8 cellular contexts compared by ENCODE assay signal in genomic region chr12:69534389-69534822, GRCh38. TPM values are rescaled to one million over a fixed set of nuclear protein-coding genes. Genes with fewer than 3 reads are reported as not detected.
A peak's percentile ranks its signal among the peaks of the same experiment; 100 is the strongest.
DNase-seq lines count a peak whose midpoint lies in the region; ATAC-seq, FAIRE-seq and TF ChIP-seq lines count a peak whose summit lies in the region.

No MANE protein-coding gene starts in this region.

- H3K4me1 Mint-ChIP-seq in activated CD4-positive, alpha-beta memory T cell treated with anti-CD3 and anti-CD28 coated beads, Interleukin-2, amount 10 ng/mL, durations not matched to agents 7 days and 5 days = peaks cover 15% of the 10 kb centered on the region

- no peak overlapping the region for H3K4me3 Mint-ChIP-seq in activated CD4-positive, alpha-beta memory T cell treated with anti-CD3 and anti-CD28 coated beads, Interleukin-2, amount 10 ng/mL, durations not matched to agents 7 days and 5 days

- POLR2A ChIA-PET in activated CD4-positive, alpha-beta memory T cell treated with anti-CD3 and anti-CD28 coated beads, Interleukin-2, amount 10 ng/mL, durations not matched to agents 7 days and 5 days (lab: Charles Lee) = interaction anchor here (1.0 to 1.1 kb wide), 2 partner anchors 19 to 28 kb away, joined by 3 to 4 read pairs; no protein-coding TSS in a partner anchor

- no peaks in the 10 kb centered on the region for H3K9me3 Mint-ChIP-seq in activated CD4-positive, alpha-beta memory T cell treated with anti-CD3 and anti-CD28 coated beads, Interleukin-2, amount 10 ng/mL, durations not matched to agents 7 days and 5 days

- peak overlapping the region; percentile 42 for H3K4me3 ChIP-seq in fibroblast of the aortic adventitia (ENCODE audit: low read depth, low read length)
- peak overlapping the region; percentile 43 for H3K4me3 ChIP-seq in neural cell (ENCODE audit: low read length)

- peak overlapping the region; percentile 7 for H3K27ac ChIP-seq in neural cell (ENCODE audit: low read length)

- TF ChIP-seq EP300 in neural cell (conservative IDR thresholded peaks at IDR 0.05; ENCODE audit: poor library complexity, severe bottlenecking) = no peak

- peak overlapping the region; percentile 37 for H3K4me2 ChIP-seq in neural cell (ENCODE audit: low read length)

- peaks cover 17% of the 10 kb centered on the region for H3K36me3 Mint-ChIP-seq in activated CD4-positive, alpha-beta memory T cell treated with anti-CD3 and anti-CD28 coated beads, Interleukin-2, amount 10 ng/mL, durations not matched to agents 7 days and 5 days (ENCODE audit: low read depth)

- H4K20me1 ChIP-seq in neural cell (ENCODE audit: insufficient read depth) = no peaks in the 10 kb centered on the region

- H3F3A ChIP-seq in neural cell (ENCODE audit: insufficient read depth, low read length, poor library complexity, severe bottlenecking) = peaks cover 4% of the 10 kb centered on the region

- no peaks in the 10 kb centered on the region for H3K9me2 ChIP-seq in neural cell (ENCODE audit: insufficient read depth, low read length)

- no peaks in the 10 kb centered on the region for H3K36me3 ChIP-seq in neural cell (ENCODE audit: insufficient read depth, low read length)

- FAIRE-seq in urothelium cell line (lab: Jason Lieb, UNC) = peak; percentile 56

- peak; percentile 48 for DNase-seq in DMS79 treated with DMSO at 0.1 percent for 48 hours (lab: John Stamatoyannopoulos, UW)
- DNase-seq in HS-5 (ENCODE audit: low read depth) = peak; percentile 93
- peak; percentile 41 for DNase-seq in activated CD4-positive, alpha-beta memory T cell treated with anti-CD3 and anti-CD28 coated beads, Interleukin-2, amount 10 ng/mL, durations not matched to agents 7 days and 5 days
- peak; percentile 99 for DNase-seq in fibroblast of the aortic adventitia (ENCODE audit: low read depth)
- DNase-seq in urothelium cell line (ENCODE audit: low spot score) = peak; percentile 68
- DNase-seq in 8988T = no peak

- no peaks in the 10 kb centered on the region for H3K27me3 Mint-ChIP-seq in activated CD4-positive, alpha-beta memory T cell treated with anti-CD3 and anti-CD28 coated beads, Interleukin-2, amount 10 ng/mL, durations not matched to agents 7 days and 5 days

- H3K27ac Mint-ChIP-seq in activated CD4-positive, alpha-beta memory T cell treated with anti-CD3 and anti-CD28 coated beads, Interleukin-2, amount 10 ng/mL, durations not matched to agents 7 days and 5 days = peak overlapping the region; percentile 18

- no peak for TF ChIP-seq CTCF in fibroblast of the aortic adventitia (IDR thresholded peaks at IDR 0.05; ENCODE audit: insufficient read depth, low read length)
- no peak for TF ChIP-seq CTCF in neural cell (IDR thresholded peaks at IDR 0.05; ENCODE audit: poor library complexity, severe bottlenecking)

- TF ChIP-seq RAD21 in neural cell (conservative IDR thresholded peaks at IDR 0.05) = no peak

- no peak overlapping the region for H2AFZ ChIP-seq in neural cell (ENCODE audit: low read depth, low read length)

- no peaks in the 10 kb centered on the region for H3K9me3 ChIP-seq in neural cell (ENCODE audit: low read length)

- CTCF ChIA-PET in activated CD4-positive, alpha-beta memory T cell treated with anti-CD3 and anti-CD28 coated beads, Interleukin-2, amount 10 ng/mL, durations not matched to agents 7 days and 5 days (lab: Charles Lee) = interaction anchor here (1.3 kb wide), 1 partner anchor 36 kb away, joined by 3 read pairs; no protein-coding TSS in a partner anchor

- H3K79me2 ChIP-seq in neural cell (replicated peaks; ENCODE audit: insufficient read depth, low read length) = peaks cover 17% of the 10 kb centered on the region

- H3K27me3 ChIP-seq in neural cell (ENCODE audit: insufficient read depth, low read depth, low read length) = no peaks in the 10 kb centered on the region

- H3K9ac ChIP-seq in neural cell (ENCODE audit: low read length) = no peak overlapping the region

- ATAC-seq in GM21423 (IDR thresholded peaks at IDR 0.05; ENCODE audit: unreplicated experiment) = peak; percentile 93

TF ChIP-seq in neural cell, 6 proteins besides CTCF, POLR2A, EP300 and RAD21:
- TF ChIP-seq REST (IDR thresholded peaks at IDR 0.05; ENCODE audit: borderline replicate concordance) (no peak), POLR2AphosphoS5 (IDR thresholded peaks at IDR 0.05) (no peak), EZH2 (IDR thresholded peaks at IDR 0.05; ENCODE audit: borderline replicate concordance, insufficient read depth, low read length, poor library complexity, severe bottlenecking) (no peak), MXI1 (conservative IDR thresholded peaks at IDR 0.05; ENCODE audit: poor library complexity, severe bottlenecking) (no peak), SMC3 (conservative IDR thresholded peaks at IDR 0.05; ENCODE audit: poor library complexity) (no peak), TAF1 (IDR thresholded peaks at IDR 0.05; ENCODE audit: low read depth) (no peak)
TF ChIP-seq in neural cell: peak in this region for 0.

RNA-seq across cellular contexts. Expression of gene CCT2, which starts 50.9 kb away (rescaled TPM):
- total RNA-seq in activated CD4-positive, alpha-beta memory T cell treated with anti-CD3 and anti-CD28 coated beads, Interleukin-2, amount 10 ng/mL, durations not matched to agents 7 days and 5 days = 100 to 1,000 TPM; 131 to 135 TPM
- total RNA-seq in fibroblast of the aortic adventitia (ENCODE audit: low replicate concordance) = 114 and 228 TPM in 2 replicates
- 414 and 458 TPM in 2 replicates for polyA plus RNA-seq in neural cell
- 393 and 406 TPM in 2 replicates for polyA minus RNA-seq in neural cell
